Comparison of ENCODE assay signal across 1 cellular context in the genomic region with DNA sequence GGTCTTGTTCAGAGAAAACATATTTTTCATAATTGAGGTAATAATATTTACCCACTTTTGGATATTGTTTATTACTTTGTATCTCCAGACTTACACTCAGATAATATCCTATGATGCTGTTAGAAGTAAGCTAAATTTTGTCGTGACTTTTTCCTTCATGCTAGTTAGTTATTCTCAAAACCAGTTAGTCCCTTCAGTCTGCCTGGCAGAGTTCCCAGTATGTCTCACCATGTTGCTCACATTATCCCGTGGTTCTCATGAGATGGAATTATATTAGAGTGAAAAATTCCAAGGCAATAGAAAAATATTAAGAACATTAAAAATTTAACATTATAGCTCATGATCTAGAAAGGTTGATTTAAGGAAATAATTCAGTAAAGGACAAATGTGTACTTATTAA.
TF ChIP-seq lines count a peak whose summit lies in the region.

No MANE protein-coding gene starts in this region.

TF ChIP-seq in IMR-90, 13 proteins besides CTCF, POLR2A, EP300 and RAD21:
- TF ChIP-seq, protein P1, sequence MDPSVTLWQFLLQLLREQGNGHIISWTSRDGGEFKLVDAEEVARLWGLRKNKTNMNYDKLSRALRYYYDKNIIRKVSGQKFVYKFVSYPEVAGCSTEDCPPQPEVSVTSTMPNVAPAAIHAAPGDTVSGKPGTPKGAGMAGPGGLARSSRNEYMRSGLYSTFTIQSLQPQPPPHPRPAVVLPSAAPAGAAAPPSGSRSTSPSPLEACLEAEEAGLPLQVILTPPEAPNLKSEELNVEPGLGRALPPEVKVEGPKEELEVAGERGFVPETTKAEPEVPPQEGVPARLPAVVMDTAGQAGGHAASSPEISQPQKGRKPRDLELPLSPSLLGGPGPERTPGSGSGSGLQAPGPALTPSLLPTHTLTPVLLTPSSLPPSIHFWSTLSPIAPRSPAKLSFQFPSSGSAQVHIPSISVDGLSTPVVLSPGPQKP (IDR thresholded peaks at IDR 0.05; ENCODE audit: borderline replicate concordance, low read depth, low read length): no peak
- TF ChIP-seq CHD1 (IDR thresholded peaks at IDR 0.05; ENCODE audit: low read depth, low read length) (no peak), MXI1 (IDR thresholded peaks at IDR 0.05; ENCODE audit: borderline replicate concordance, low read depth, low read length) (no peak), NFE2L2 (IDR thresholded peaks at IDR 0.05; ENCODE audit: low read depth, low read length) (no peak), SMC3 (IDR thresholded peaks at IDR 0.05; ENCODE audit: low read depth, low read length) (no peak), RFX5 (IDR thresholded peaks at IDR 0.05; ENCODE audit: low read depth, low read length) (no peak), BHLHE40 (IDR thresholded peaks at IDR 0.05; ENCODE audit: low read depth, low read length) (no peak), MAFK (IDR thresholded peaks at IDR 0.05; ENCODE audit: low read depth, low read length) (no peak), FOS (IDR thresholded peaks at IDR 0.05; ENCODE audit: low read depth, low read length) (no peak), RCOR1 (IDR thresholded peaks at IDR 0.05; ENCODE audit: insufficient replicate concordance, low read length) (no peak), MAZ (IDR thresholded peaks at IDR 0.05; ENCODE audit: borderline replicate concordance, low read depth, low read length) (no peak)
- TF ChIP-seq, protein P2, sequence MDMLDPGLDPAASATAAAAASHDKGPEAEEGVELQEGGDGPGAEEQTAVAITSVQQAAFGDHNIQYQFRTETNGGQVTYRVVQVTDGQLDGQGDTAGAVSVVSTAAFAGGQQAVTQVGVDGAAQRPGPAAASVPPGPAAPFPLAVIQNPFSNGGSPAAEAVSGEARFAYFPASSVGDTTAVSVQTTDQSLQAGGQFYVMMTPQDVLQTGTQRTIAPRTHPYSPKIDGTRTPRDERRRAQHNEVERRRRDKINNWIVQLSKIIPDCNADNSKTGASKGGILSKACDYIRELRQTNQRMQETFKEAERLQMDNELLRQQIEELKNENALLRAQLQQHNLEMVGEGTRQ (IDR thresholded peaks at IDR 0.05; ENCODE audit: low read depth, low read length): no peak
